Comparison of ENCODE assay signal across 8 cellular contexts in the genomic region with DNA sequence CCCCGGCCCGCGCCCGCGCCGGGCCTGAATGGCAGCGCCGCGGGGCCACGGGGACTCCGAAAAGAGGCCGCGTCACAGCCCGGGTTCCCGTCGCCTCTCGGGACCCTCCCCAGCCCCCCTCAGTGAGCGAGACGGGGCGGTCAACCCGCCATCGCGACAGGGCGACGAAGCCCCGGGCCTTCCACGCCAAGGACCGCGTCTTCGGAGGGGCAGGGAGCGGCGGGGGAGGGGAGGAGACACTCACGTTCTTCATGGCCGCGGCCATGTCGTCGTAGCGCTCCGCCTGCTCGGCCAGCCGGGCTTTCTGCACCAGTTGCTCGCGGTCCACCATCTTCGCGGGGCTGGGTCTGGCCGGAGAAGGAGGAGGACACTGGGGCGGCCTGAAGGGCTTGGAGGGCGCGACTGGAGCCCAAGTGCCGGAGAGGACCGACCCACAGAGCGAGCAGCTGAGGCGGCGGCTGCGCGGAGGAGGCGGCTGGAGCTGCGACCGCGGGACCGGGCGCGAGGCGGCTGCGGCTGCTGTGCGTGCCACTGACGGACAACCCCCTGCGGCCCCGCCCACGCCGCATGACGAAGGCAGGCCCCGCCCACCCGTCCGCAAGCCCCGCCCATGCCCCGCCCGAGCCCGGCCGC. TPM values are rescaled to one million over a fixed set of nuclear protein-coding genes. Genes with fewer than 3 reads are reported as not detected.
DNase-seq lines count a peak whose midpoint lies in the region; ATAC-seq and TF ChIP-seq lines count a peak whose summit lies in the region.

Gene YWHAG, minus strand, starts transcription at position 514 of the 633 bp plus-strand sequence. Its CDS starts 183 bp downstream, at position 331.

- H3K4me1 Mint-ChIP-seq in CD14-positive monocyte = peaks cover 52% of the 10 kb centered on the region
- H3K4me1 Mint-ChIP-seq in effector memory CD8-positive, alpha-beta T cell (ENCODE audit: low read depth in 2 of 2) = peaks cover 20 to 37% of the 10 kb centered on the region in 2 donors

- H3K79me1 ChIP-seq in mesendoderm (ENCODE audit: low read length) = no peaks in the 10 kb centered on the region

- H3K4me3 ChIP-seq in mesendoderm (ENCODE audit: low read length) = peak within 1 kb of the TSS; percentile 96

- peak within 1 kb of the TSS; percentile 99 for H3K9ac ChIP-seq in mesendoderm (ENCODE audit: low read length)

- peaks cover 7% of the 10 kb centered on the region for H3K4me1 ChIP-seq in mesendoderm (ENCODE audit: control insufficient read depth, low read depth, low read length)

- peak within 1 kb of the TSS; percentile 94 to 99 (median 97) for H3K27ac Mint-ChIP-seq in CD14-positive monocyte
- peak within 1 kb of the TSS; percentile 95 for H3K27ac Mint-ChIP-seq in effector memory CD8-positive, alpha-beta T cell

- no peak for TF ChIP-seq CTCF in CD14-positive monocyte (IDR thresholded peaks at IDR 0.05)

- peaks cover 50% of the 10 kb centered on the region for H3K79me2 ChIP-seq in mesendoderm (ENCODE audit: control insufficient read depth, insufficient read depth, low read length)

- no CpG with 5 or more reads among the region's 80 CpGs for WGBS in mesendoderm (ENCODE audit: extremely low coverage, insufficient coverage, low lambda C conversion rate)

- peak within 1 kb of the TSS; percentile 85 for H3K4ac ChIP-seq in mesendoderm (ENCODE audit: low read depth, low read length)

- H3K27me3 ChIP-seq in mesendoderm (ENCODE audit: insufficient read depth, low read length, poor library complexity) = no peaks in the 10 kb centered on the region

- POLR2A ChIA-PET in activated CD8-positive, alpha-beta memory T cell treated with anti-CD3 and anti-CD28 coated beads for 36 hours (lab: Charles Lee) = interaction anchor here (0.8 to 3.5 kb wide), 5 partner anchors 15 to 764 kb away, joined by 3 to 34 read pairs (median 5); partner anchors contain the start of gene CCDC146

- H3K56ac ChIP-seq in mesendoderm (ENCODE audit: low read length) = peak within 1 kb of the TSS; percentile 100

- DNase-seq in CD14-positive monocyte (ENCODE audit: low spot score) (peak; percentile 84), GM19240 (ENCODE audit: insufficient read length, low spot score) (peak; percentile 48), NCI-H82 treated with DMSO at 0.1 percent for 48 hours (lab: John Stamatoyannopoulos, UW; ENCODE audit: unreplicated experiment) (peak; percentile 69), mesendoderm (peak; percentile 88)
- peak in 2 of 3 experiments; percentile 81 for DNase-seq in effector memory CD8-positive, alpha-beta T cell
- DNase-seq in stimulated activated CD8-positive, alpha-beta memory T cell treated with anti-CD3 and anti-CD28 coated beads, Interleukin-15, amount 100 ng/mL, for 24 hours (ENCODE audit: low read depth) = peak; percentile 94

- H3K23ac ChIP-seq in mesendoderm (ENCODE audit: low read length) = peak within 1 kb of the TSS; percentile 95

- peak within 1 kb of the TSS; percentile 66 for H3K4me2 ChIP-seq in mesendoderm (ENCODE audit: low read length)

- H3K18ac ChIP-seq in mesendoderm (ENCODE audit: low read length) = peak within 1 kb of the TSS; percentile 95

- no peak within 1 kb of the TSS for H2BK120ac ChIP-seq in mesendoderm (ENCODE audit: low read depth, low read length)

- H2BK15ac ChIP-seq in mesendoderm (replicated peaks; ENCODE audit: low read depth) = no peak within 1 kb of the TSS

- peak within 1 kb of the TSS; percentile 93 to 98 for H3K4me3 Mint-ChIP-seq in CD14-positive monocyte
- H3K4me3 Mint-ChIP-seq in effector memory CD8-positive, alpha-beta T cell = peak within 1 kb of the TSS; percentile 94 to 96

- no peaks in the 10 kb centered on the region for H3K9me3 Mint-ChIP-seq in CD14-positive monocyte
- H3K9me3 Mint-ChIP-seq in effector memory CD8-positive, alpha-beta T cell = no peaks in the 10 kb centered on the region

- H3K36me3 ChIP-seq in mesendoderm (ENCODE audit: control insufficient read depth, insufficient read depth, low read length) = peaks cover 2% of the 10 kb centered on the region

- CTCF ChIA-PET in activated CD8-positive, alpha-beta memory T cell treated with anti-CD3 and anti-CD28 coated beads for 36 hours (lab: Charles Lee) = interaction anchor here (1.0 to 3.1 kb wide), 3 partner anchors 40 to 180 kb away, joined by 3 to 17 read pairs (median 3); partner anchors contain the start of gene HSPB1

- H3K36me3 Mint-ChIP-seq in CD14-positive monocyte = peaks cover 12 to 25% of the 10 kb centered on the region in 2 donors
- H3K36me3 Mint-ChIP-seq in effector memory CD8-positive, alpha-beta T cell (ENCODE audit: insufficient read depth) = peaks cover 24% of the 10 kb centered on the region

- intact Hi-C loops in CD14-positive monocyte (cut with micrococcal nuclease) = loop anchor here (2.0 to 5.0 kb wide), 3 partner anchors 34 to 40 kb away; no protein-coding TSS in a partner anchor

- H3K27ac ChIP-seq in mesendoderm (ENCODE audit: low read depth, low read length) = peak within 1 kb of the TSS; percentile 82

- H3K27me3 Mint-ChIP-seq in CD14-positive monocyte (ENCODE audit: low read depth in 3 of 3) = peaks cover 0 to 3% (median 0%) of the 10 kb centered on the region in 3 donors
- no peaks in the 10 kb centered on the region for H3K27me3 Mint-ChIP-seq in effector memory CD8-positive, alpha-beta T cell

- peak within 1 kb of the TSS; percentile 29 for H2AK5ac ChIP-seq in mesendoderm (ENCODE audit: low read length)

- H4K5ac ChIP-seq in mesendoderm (ENCODE audit: low read length) = peak within 1 kb of the TSS; percentile 81

- no peak within 1 kb of the TSS for H4K8ac ChIP-seq in mesendoderm (ENCODE audit: low read depth, low read length)

- H2BK5ac ChIP-seq in mesendoderm (ENCODE audit: low read length) = peak within 1 kb of the TSS; percentile 97

- peak; percentile 62 for ATAC-seq in HG03442 (IDR thresholded peaks at IDR 0.05; ENCODE audit: unreplicated experiment)
- peak; percentile 73 for ATAC-seq in effector memory CD8-positive, alpha-beta T cell (replicated peaks)

RNA-seq across cellular contexts. Expression of gene YWHAG, which starts in this region (rescaled TPM):
- polyA plus RNA-seq in CD14-positive monocyte = 10 to 100 TPM in 1 of 2 donors, 1 to 10 TPM in 1; 6.9 to 12.2 TPM
- total RNA-seq in activated CD8-positive, alpha-beta memory T cell treated with anti-CD3 and anti-CD28 coated beads for 36 hours = 100 to 1,000 TPM; 167 to 174 TPM
- polyA plus RNA-seq in mesendoderm (2013, experiment 1 of 2) = 160 TPM
- 158 TPM for polyA plus RNA-seq in mesendoderm (2013, experiment 2 of 2)

Comparison
In these comparisons a context has a peak if more than half of its experiments do, and no peak if none do; other contexts are left out.
1. Peak in every context shown above with its lines: DNase-seq, ATAC-seq, H3K4me3 ChIP-seq and H3K27ac ChIP-seq.